Comparison of ENCODE assay signal across 7 cellular contexts in genomic region chr2:51829477-51829876, GRCh38.
"Had no signal": no experiment of that assay in that cellular context is flagged by ENCODE, and none has a peak within 500 bp of the region (broad histone marks: within the 10 kb centered on the region; RNA-seq: fewer than 3 reads in every experiment).

No MANE protein-coding gene starts in this region.

- H3K4me3 Mint-ChIP-seq: IgD-negative memory B cell had no signal

- H3K27ac Mint-ChIP-seq: IgD-negative memory B cell had no signal

- H3K36me3 Mint-ChIP-seq: IgD-negative memory B cell had no signal

- FAIRE-seq: HTR-8/SVneo had no signal

- H3K4me1 Mint-ChIP-seq: IgD-negative memory B cell had no signal

- DNase-seq: IMR-90, KBM-7, KG1 had no signal

- H3K27ac ChIP-seq: HL-60, KMS-11 had no signal

- H3K4me2 ChIP-seq: KMS-11 had no signal

- H3K27me3 Mint-ChIP-seq: IgD-negative memory B cell had no signal

- H3K9ac ChIP-seq: KMS-11 had no signal
